Comparison of ENCODE assay signal across 13 cellular contexts in the genomic region with DNA sequence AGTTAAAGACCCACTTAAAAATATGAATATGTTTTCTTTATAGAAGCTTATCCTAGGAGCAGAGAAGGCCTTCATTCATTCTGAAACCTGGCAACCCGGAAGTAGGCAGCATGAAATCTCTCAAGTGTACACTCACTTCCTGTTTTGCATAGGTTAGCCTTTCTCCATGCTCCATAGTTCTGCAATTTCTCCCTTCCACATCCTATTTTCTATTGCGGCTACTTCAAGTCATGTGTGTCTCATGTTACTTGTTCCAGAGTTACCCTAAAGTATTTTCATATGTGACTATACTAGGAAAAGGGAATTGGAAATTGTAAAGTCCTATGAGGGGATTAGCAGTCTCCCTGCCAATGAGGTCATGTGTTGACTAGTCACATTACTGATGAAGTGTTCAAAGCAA.
A peak's percentile ranks its signal among the peaks of the same experiment; 100 is the strongest.
DNase-seq lines count a peak whose midpoint lies in the region; ATAC-seq, FAIRE-seq and TF ChIP-seq lines count a peak whose summit lies in the region.
"Had no signal": no experiment of that assay in that cellular context is flagged by ENCODE, and none has a peak within 500 bp of the region (broad histone marks: within the 10 kb centered on the region; RNA-seq: fewer than 3 reads in every experiment).

No MANE protein-coding gene starts in this region.

- no peak overlapping the region for H3K4me2 ChIP-seq in endothelial cell of umbilical vein (ENCODE audit: insufficient read depth, low read length)

- H3K36me3 ChIP-seq in endothelial cell of umbilical vein (ENCODE audit: control insufficient read depth in 2 of 2, extremely low read depth in 1 of 2, insufficient read depth in 2 of 2, low read length in 2 of 2) (no peaks in the 10 kb centered on the region), upper lobe of left lung (no peaks in the 10 kb centered on the region), gastrocnemius medialis (no peaks in the 10 kb centered on the region)

- 32 to 40% methylated on average over 2 of the region's 2 CpGs for WGBS in upper lobe of left lung, 2 donors

- dilution Hi-C loops in endothelial cell of umbilical vein (cut with MboI; ENCODE audit: extremely low pct_ligation_motif_present, low sequenced_read_pairs): no loop called here

- in situ Hi-C loops in gastrocnemius medialis (cut with MboI; ENCODE audit: low sequenced_read_pairs in 4 of 4): no loop called here

- no peaks in the 10 kb centered on the region for H3K27me3 ChIP-seq in HL-60 (ENCODE audit: insufficient read depth, poor library complexity, severe bottlenecking)
- H3K27me3 ChIP-seq in endothelial cell of umbilical vein (ENCODE audit: control insufficient read depth in 2 of 2, insufficient read depth in 2 of 2, low read length in 2 of 2): no peaks in the 10 kb centered on the region
- H3K27me3 ChIP-seq in upper lobe of left lung: no peaks in the 10 kb centered on the region
- no peaks in the 10 kb centered on the region for H3K27me3 ChIP-seq in gastrocnemius medialis

- no TSS peak for BruUV-seq in endothelial cell of umbilical vein (replicated peaks; lab: Mats Ljungman, UMichigan)

- H3K9ac ChIP-seq in endothelial cell of umbilical vein (replicated peaks; ENCODE audit: extremely low read depth, insufficient read depth, low read length): no peak overlapping the region

- no peaks in the 10 kb centered on the region for H3K9me3 ChIP-seq in endothelial cell of umbilical vein (replicated peaks; ENCODE audit: control insufficient read depth, insufficient read depth, low read length)
- H3K9me3 ChIP-seq in upper lobe of left lung: no peaks in the 10 kb centered on the region
- no peaks in the 10 kb centered on the region for H3K9me3 ChIP-seq in gastrocnemius medialis

- ATAC-seq in upper lobe of left lung (ENCODE audit: low FRiP score in 2 of 2): peak in 1 of 2 donors; percentile 68
- ATAC-seq in gastrocnemius medialis: no peak

- no peak overlapping the region for H3K4me3 ChIP-seq in HL-60 (replicated peaks; ENCODE audit: insufficient read depth, low read length)
- no peak overlapping the region for H3K4me3 ChIP-seq in endothelial cell of umbilical vein (replicated peaks in 1 of 3; ENCODE audit: insufficient read depth in 1 of 3, low read depth in 1 of 3, low read length in 3 of 3)
- no peak overlapping the region for H3K4me3 ChIP-seq in upper lobe of left lung
- no peak overlapping the region for H3K4me3 ChIP-seq in gastrocnemius medialis

- DNase-seq in NCI-H2029 (lab: John Stamatoyannopoulos, UW) (peak; percentile 36), NCI-H2029 treated with DMSO at 0.1 percent for 48 hours (lab: John Stamatoyannopoulos, UW) (no peak), HL-60 (ENCODE audit: low read depth in 1 of 2, low spot score in 1 of 2) (peak; percentile 6 to 44), endothelial cell of umbilical vein (ENCODE audit: low read depth, low spot score) (peak; percentile 39), upper lobe of left lung (no peak), GM19240 (ENCODE audit: insufficient read length, low spot score) (no peak), gastrocnemius medialis (no peak)
- no peak for DNase-seq in activated CD4-positive, alpha-beta T cell treated with anti-CD3 and anti-CD28 coated beads, Interleukin-2, amount 50 U/mL, for 48 hours
- DNase-seq: 8988T; activated CD4-positive, CD25-positive, alpha-beta regulatory T cell treated with anti-CD3 and anti-CD28 coated beads, Interleukin-2, amount 50 U/mL, for 72 hours; activated naive CD4-positive, alpha-beta T cell; NCI-H1092; stimulated activated CD4-positive, alpha-beta T cell treated with anti-CD3 and anti-CD28 coated beads, Interleukin-2, amount 100 ng/mL, for 24 hours had no signal

- peaks cover 6% of the 10 kb centered on the region for H3K4me1 ChIP-seq in endothelial cell of umbilical vein (ENCODE audit: control insufficient read depth, extremely low read depth, insufficient read depth, low read length)
- peaks cover 0 to 20% (median 5%) of the 10 kb centered on the region in 4 donors for H3K4me1 ChIP-seq in upper lobe of left lung
- H3K4me1 ChIP-seq in gastrocnemius medialis: peaks cover 6 to 8% of the 10 kb centered on the region in 2 donors

- no peak for TF ChIP-seq EP300 in upper lobe of left lung (IDR thresholded peaks at IDR 0.05)

- TF ChIP-seq POLR2A in endothelial cell of umbilical vein (IDR thresholded peaks at IDR 0.05; ENCODE audit: low read depth, low read length) (no peak), upper lobe of left lung (IDR thresholded peaks at IDR 0.05) (no peak), gastrocnemius medialis (IDR thresholded peaks at IDR 0.05) (no peak)

- no peaks in the 10 kb centered on the region for H3K9me1 ChIP-seq in endothelial cell of umbilical vein (replicated peaks; ENCODE audit: control insufficient read depth, extremely low read depth, insufficient read depth, low read length)

- CTCF ChIA-PET in endothelial cell of umbilical vein (lab: Charles Lee): interaction anchor here (1.8 kb wide), 1 partner anchor 10 kb away, joined by 5 read pairs; no protein-coding TSS in a partner anchor

- no peaks in the 10 kb centered on the region for H3K79me2 ChIP-seq in endothelial cell of umbilical vein (ENCODE audit: control insufficient read depth, insufficient read depth, low read length)

- intact Hi-C loops in endothelial cell of umbilical vein (cut with micrococcal nuclease): no loop called here
- intact Hi-C loops in gastrocnemius medialis (cut with DNase I; ENCODE audit: low total_unique reads): no loop called here

- no peaks in the 10 kb centered on the region for H4K20me1 ChIP-seq in endothelial cell of umbilical vein (replicated peaks; ENCODE audit: control insufficient read depth, extremely low read depth, insufficient read depth, low read length)

- POLR2A ChIA-PET in endothelial cell of umbilical vein (lab: Charles Lee): no interaction called here

- peak overlapping the region; percentile 25; the same call in 1 of the 2 replicates for H3K27ac ChIP-seq in HL-60 (replicated peaks)
- H3K27ac ChIP-seq in endothelial cell of umbilical vein (ENCODE audit: insufficient read depth, low read depth, low read length): no peak overlapping the region
- peak overlapping the region in 3 of 4 donors; percentile 19 to 78 (median 47) for H3K27ac ChIP-seq in upper lobe of left lung
- H3K27ac ChIP-seq in gastrocnemius medialis: no peak overlapping the region

- peak; percentile 69 for FAIRE-seq in endothelial cell of umbilical vein (lab: Jason Lieb, UNC)

- TF ChIP-seq CTCF in HL-60 (IDR thresholded peaks at IDR 0.05; ENCODE audit: insufficient read depth, low read length) (no peak), endothelial cell of umbilical vein (IDR thresholded peaks at IDR 0.05; ENCODE audit: extremely low read depth in 1 of 2, insufficient read depth in 1 of 2, low read depth in 1 of 2, low read length in 2 of 2) (no peak), upper lobe of left lung (IDR thresholded peaks at IDR 0.05) (no peak), gastrocnemius medialis (IDR thresholded peaks at IDR 0.05 in 4 of 5, conservative IDR thresholded peaks at IDR 0.05 in 1 of 5) (no peak)

- no peak overlapping the region for H2AFZ ChIP-seq in endothelial cell of umbilical vein (ENCODE audit: low read depth, low read length)

TF ChIP-seq in endothelial cell of umbilical vein, 7 proteins besides CTCF, POLR2A, EP300 and RAD21:
- TF ChIP-seq MYC (IDR thresholded peaks at IDR 0.05; ENCODE audit: low read depth, low read length) (no peak), FOS (IDR thresholded peaks at IDR 0.05; ENCODE audit: borderline replicate concordance, insufficient read depth, low read length) (no peak), JUN (IDR thresholded peaks at IDR 0.05; ENCODE audit: borderline replicate concordance, insufficient read depth, insufficient read length, low read depth) (no peak), EZH2 (IDR thresholded peaks at IDR 0.05; ENCODE audit: borderline replicate concordance, low read depth, low read length, severe bottlenecking) (no peak), POLR2AphosphoS5 (IDR thresholded peaks at IDR 0.05; ENCODE audit: insufficient read depth, low read depth, low read length) (no peak), GATA2 (IDR thresholded peaks at IDR 0.05; ENCODE audit: insufficient read depth, insufficient read length, low read depth, low read length) (no peak)
- TF ChIP-seq, protein P1, sequence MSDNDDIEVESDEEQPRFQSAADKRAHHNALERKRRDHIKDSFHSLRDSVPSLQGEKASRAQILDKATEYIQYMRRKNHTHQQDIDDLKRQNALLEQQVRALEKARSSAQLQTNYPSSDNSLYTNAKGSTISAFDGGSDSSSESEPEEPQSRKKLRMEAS (IDR thresholded peaks at IDR 0.05; ENCODE audit: insufficient read depth, insufficient read length): no peak

Comparison
In these comparisons a context has a peak if more than half of its experiments do, and no peak if none do; other contexts are left out.
1. DNase-seq: peak in NCI-H2029 (single experiment), HL-60 (2 of 2) and endothelial cell of umbilical vein (single experiment); none in NCI-H2029 treated with DMSO at 0.1 percent for 48 hours (single experiment), upper lobe of left lung (0 of 2), GM19240 (single experiment), gastrocnemius medialis (0 of 2) and activated CD4-positive, alpha-beta T cell treated with anti-CD3 and anti-CD28 coated beads, Interleukin-2, amount 50 U/mL, for 48 hours (0 of 2).
2. H3K27ac ChIP-seq: peak in HL-60 (single experiment) and upper lobe of left lung (3 of 4); none in endothelial cell of umbilical vein (single experiment) and gastrocnemius medialis (0 of 4).